2 cellular contexts compared by ENCODE assay signal in the genomic region with DNA sequence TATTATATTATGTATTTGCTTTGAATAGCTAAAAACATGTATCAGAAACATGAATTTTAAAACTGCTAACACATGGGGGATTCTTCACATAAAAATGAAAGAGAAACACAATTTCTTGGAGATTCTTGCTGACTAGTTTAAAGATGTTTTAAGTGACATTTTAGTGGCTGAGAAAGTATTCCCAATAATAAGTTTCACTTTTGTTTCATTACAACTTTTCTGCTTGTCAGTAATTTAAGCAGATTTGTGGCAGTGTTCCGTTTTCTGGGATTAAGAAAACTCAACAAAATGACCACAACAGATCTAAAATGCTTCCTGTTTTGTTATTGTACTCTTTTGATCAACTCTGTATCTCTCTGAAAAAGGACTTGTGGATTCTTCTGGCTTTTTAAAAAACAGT.
TF ChIP-seq lines count a peak whose summit lies in the region.

No MANE protein-coding gene starts in this region.

TF ChIP-seq in A549, 52 proteins besides CTCF, POLR2A, EP300 and RAD21 (continued from another document):
- no peak for TF ChIP-seq CHD4 (IDR thresholded peaks at IDR 0.05; ENCODE audit: borderline replicate concordance)
TF ChIP-seq in A549: peak in this region for 0.

TF ChIP-seq in GM23338, 12 proteins besides CTCF, POLR2A, EP300 and RAD21 (continued from another document):
- TF ChIP-seq, protein P1, sequence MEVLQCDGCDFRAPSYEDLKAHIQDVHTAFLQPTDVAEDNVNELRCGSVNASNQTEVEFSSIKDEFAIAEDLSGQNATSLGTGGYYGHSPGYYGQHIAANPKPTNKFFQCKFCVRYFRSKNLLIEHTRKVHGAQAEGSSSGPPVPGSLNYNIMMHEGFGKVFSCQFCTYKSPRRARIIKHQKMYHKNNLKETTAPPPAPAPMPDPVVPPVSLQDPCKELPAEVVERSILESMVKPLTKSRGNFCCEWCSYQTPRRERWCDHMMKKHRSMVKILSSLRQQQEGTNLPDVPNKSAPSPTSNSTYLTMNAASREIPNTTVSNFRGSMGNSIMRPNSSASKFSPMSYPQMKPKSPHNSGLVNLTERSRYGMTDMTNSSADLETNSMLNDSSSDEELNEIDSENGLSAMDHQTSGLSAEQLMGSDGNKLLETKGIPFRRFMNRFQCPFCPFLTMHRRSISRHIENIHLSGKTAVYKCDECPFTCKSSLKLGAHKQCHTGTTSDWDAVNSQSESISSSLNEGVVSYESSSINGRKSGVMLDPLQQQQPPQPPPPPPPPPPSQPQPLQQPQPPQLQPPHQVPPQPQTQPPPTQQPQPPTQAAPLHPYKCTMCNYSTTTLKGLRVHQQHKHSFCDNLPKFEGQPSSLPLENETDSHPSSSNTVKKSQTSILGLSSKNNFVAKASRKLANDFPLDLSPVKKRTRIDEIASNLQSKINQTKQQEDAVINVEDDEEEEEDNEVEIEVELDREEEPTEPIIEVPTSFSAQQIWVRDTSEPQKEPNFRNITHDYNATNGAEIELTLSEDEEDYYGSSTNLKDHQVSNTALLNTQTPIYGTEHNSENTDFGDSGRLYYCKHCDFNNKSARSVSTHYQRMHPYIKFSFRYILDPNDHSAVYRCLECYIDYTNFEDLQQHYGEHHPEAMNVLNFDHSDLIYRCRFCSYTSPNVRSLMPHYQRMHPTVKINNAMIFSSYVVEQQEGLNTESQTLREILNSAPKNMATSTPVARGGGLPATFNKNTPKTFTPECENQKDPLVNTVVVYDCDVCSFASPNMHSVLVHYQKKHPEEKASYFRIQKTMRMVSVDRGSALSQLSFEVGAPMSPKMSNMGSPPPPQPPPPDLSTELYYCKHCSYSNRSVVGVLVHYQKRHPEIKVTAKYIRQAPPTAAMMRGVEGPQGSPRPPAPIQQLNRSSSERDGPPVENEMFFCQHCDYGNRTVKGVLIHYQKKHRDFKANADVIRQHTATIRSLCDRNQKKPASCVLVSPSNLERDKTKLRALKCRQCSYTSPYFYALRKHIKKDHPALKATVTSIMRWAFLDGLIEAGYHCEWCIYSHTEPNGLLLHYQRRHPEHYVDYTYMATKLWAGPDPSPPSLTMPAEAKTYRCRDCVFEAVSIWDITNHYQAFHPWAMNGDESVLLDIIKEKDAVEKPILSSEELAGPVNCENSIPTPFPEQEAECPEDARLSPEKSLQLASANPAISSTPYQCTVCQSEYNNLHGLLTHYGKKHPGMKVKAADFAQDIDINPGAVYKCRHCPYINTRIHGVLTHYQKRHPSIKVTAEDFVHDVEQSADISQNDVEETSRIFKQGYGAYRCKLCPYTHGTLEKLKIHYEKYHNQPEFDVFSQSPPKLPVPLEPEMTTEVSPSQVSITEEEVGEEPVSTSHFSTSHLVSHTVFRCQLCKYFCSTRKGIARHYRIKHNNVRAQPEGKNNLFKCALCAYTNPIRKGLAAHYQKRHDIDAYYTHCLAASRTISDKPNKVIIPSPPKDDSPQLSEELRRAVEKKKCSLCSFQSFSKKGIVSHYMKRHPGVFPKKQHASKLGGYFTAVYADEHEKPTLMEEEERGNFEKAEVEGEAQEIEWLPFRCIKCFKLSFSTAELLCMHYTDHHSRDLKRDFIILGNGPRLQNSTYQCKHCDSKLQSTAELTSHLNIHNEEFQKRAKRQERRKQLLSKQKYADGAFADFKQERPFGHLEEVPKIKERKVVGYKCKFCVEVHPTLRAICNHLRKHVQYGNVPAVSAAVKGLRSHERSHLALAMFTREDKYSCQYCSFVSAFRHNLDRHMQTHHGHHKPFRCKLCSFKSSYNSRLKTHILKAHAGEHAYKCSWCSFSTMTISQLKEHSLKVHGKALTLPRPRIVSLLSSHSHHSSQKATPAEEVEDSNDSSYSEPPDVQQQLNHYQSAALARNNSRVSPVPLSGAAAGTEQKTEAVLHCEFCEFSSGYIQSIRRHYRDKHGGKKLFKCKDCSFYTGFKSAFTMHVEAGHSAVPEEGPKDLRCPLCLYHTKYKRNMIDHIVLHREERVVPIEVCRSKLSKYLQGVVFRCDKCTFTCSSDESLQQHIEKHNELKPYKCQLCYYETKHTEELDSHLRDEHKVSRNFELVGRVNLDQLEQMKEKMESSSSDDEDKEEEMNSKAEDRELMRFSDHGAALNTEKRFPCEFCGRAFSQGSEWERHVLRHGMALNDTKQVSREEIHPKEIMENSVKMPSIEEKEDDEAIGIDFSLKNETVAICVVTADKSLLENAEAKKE (CRISPR knock-in tag; IDR thresholded peaks at IDR 0.05), result no peak
- TF ChIP-seq STAT1 (IDR thresholded peaks at IDR 0.05; ENCODE audit: unreplicated experiment) (no peak), JUNB (IDR thresholded peaks at IDR 0.05; ENCODE audit: unreplicated experiment) (no peak), ZNF114 (CRISPR knock-in tag; IDR thresholded peaks at IDR 0.05) (no peak)
